In the genomic region with DNA sequence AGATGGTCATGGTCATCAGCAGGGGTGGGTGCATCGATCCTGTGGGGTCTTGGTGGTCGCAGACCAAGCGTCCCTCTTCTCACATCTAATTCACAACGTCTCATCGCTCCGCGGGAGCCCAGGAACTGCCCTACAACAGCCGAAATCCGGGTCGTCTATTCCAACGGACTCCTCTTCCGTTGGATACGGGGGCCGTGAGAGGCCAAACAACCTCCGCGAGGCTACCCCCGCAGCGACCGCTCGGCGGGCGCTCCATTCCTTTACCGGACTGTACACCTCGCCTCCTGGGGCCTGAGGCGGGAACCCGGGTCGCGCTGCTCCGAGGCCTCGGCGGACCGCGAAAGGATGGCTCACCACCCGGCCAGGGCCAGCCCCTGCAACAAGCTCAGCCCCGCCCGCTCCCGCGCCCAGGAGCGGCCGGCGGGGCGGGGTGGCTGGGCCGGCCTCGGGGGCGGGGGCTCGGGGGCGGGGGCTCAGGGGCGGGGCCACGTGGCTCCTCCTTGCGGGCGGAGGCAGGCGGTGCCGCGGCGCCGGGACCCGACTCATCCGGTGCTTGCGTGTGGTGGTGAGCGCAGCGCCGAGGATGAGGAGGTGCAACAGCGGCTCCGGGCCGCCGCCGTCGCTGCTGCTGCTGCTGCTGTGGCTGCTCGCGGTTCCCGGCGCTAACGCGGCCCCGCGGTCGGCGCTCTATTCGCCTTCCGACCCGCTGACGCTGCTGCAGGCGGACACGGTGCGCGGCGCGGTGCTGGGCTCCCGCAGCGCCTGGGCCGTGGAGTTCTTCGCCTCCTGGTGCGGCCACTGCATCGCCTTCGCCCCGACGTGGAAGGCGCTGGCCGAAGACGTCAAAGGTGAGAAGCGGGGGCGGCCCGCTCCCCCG, we compare ENCODE assay signal across 8 cellular contexts. TPM values are rescaled to one million over a fixed set of nuclear protein-coding genes. Genes with fewer than 3 reads are reported as not detected.
DNase-seq lines count a peak whose midpoint lies in the region; ATAC-seq and TF ChIP-seq lines count a peak whose summit lies in the region.

A gene with protein sequence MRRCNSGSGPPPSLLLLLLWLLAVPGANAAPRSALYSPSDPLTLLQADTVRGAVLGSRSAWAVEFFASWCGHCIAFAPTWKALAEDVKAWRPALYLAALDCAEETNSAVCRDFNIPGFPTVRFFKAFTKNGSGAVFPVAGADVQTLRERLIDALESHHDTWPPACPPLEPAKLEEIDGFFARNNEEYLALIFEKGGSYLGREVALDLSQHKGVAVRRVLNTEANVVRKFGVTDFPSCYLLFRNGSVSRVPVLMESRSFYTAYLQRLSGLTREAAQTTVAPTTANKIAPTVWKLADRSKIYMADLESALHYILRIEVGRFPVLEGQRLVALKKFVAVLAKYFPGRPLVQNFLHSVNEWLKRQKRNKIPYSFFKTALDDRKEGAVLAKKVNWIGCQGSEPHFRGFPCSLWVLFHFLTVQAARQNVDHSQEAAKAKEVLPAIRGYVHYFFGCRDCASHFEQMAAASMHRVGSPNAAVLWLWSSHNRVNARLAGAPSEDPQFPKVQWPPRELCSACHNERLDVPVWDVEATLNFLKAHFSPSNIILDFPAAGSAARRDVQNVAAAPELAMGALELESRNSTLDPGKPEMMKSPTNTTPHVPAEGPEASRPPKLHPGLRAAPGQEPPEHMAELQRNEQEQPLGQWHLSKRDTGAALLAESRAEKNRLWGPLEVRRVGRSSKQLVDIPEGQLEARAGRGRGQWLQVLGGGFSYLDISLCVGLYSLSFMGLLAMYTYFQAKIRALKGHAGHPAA (plus strand): TSS at position 545 of the 877 bp plus-strand sequence. CDS start 39 bp downstream, at position 584.

- H3K27ac Mint-ChIP-seq in nephron progenitor cell, result no peak within 1 kb of the TSS
- H3K27ac Mint-ChIP-seq in stimulated activated naive CD8-positive, alpha-beta T cell treated with anti-CD3 and anti-CD28 coated beads, Interleukin-15, amount 100 ng/mL, for 72 hours, result peak within 1 kb of the TSS; percentile 93 to 98

- peak within 1 kb of the TSS; percentile 97 for H3K4me3 Mint-ChIP-seq in nephron progenitor cell
- peak within 1 kb of the TSS; percentile 91 to 99 for H3K4me3 Mint-ChIP-seq in stimulated activated naive CD8-positive, alpha-beta T cell treated with anti-CD3 and anti-CD28 coated beads, Interleukin-15, amount 100 ng/mL, for 72 hours

- H3K4me1 Mint-ChIP-seq in nephron progenitor cell, result peaks cover 41% of the 10 kb centered on the region
- H3K4me1 Mint-ChIP-seq in stimulated activated naive CD8-positive, alpha-beta T cell treated with anti-CD3 and anti-CD28 coated beads, Interleukin-15, amount 100 ng/mL, for 72 hours, result peaks cover 51% of the 10 kb centered on the region

- H3K4me3 ChIP-seq in LNCaP clone FGC (ENCODE audit: low read depth, low read length) (peak within 1 kb of the TSS; percentile 67), fibroblast of the aortic adventitia (ENCODE audit: low read depth, low read length) (peak within 1 kb of the TSS; percentile 94)

- ATAC-seq in stimulated activated naive CD8-positive, alpha-beta T cell treated with anti-CD3 and anti-CD28 coated beads, Interleukin-15, amount 100 ng/mL, for 72 hours, result peak; percentile 95

- no peaks in the 10 kb centered on the region for H3K9me3 Mint-ChIP-seq in nephron progenitor cell
- no peaks in the 10 kb centered on the region for H3K9me3 Mint-ChIP-seq in stimulated activated naive CD8-positive, alpha-beta T cell treated with anti-CD3 and anti-CD28 coated beads, Interleukin-15, amount 100 ng/mL, for 72 hours

- no peaks in the 10 kb centered on the region for H3K36me3 Mint-ChIP-seq in nephron progenitor cell (ENCODE audit: low read depth)

- peaks cover 30% of the 10 kb centered on the region for H3K27me3 Mint-ChIP-seq in nephron progenitor cell (ENCODE audit: low read depth, poor library complexity)
- no peaks in the 10 kb centered on the region for H3K27me3 Mint-ChIP-seq in stimulated activated naive CD8-positive, alpha-beta T cell treated with anti-CD3 and anti-CD28 coated beads, Interleukin-15, amount 100 ng/mL, for 72 hours

- peak; percentile 85 for DNase-seq in ELF-1 (ENCODE audit: low read depth, low spot score)
- DNase-seq in GOT3 (lab: John Stamatoyannopoulos, UW), result peak; percentile 77
- DNase-seq in LNCaP clone FGC (ENCODE audit: low read depth), result peak; percentile 39
- peak; percentile 32 for DNase-seq in SHP77 treated with DMSO at 0.1 percent for 48 hours (lab: John Stamatoyannopoulos, UW)
- peak; percentile 95 for DNase-seq in activated effector memory CD4-positive, alpha-beta T cell treated with anti-CD3 and anti-CD28 coated beads, Interleukin-2, amount 50 U/mL, for 16 hours
- DNase-seq in fibroblast of the aortic adventitia (ENCODE audit: low read depth), result peak; percentile 81
- peak; percentile 89 for DNase-seq in nephron progenitor cell
- peak; percentile 87 to 91 for DNase-seq in stimulated activated naive CD8-positive, alpha-beta T cell treated with anti-CD3 and anti-CD28 coated beads, Interleukin-15, amount 100 ng/mL, for 72 hours

- TF ChIP-seq CTCF in LNCaP clone FGC (IDR thresholded peaks at IDR 0.05; ENCODE audit: control insufficient read depth, extremely low read depth, insufficient read depth) (no peak; the same call in 1 of the 2 replicates), fibroblast of the aortic adventitia (IDR thresholded peaks at IDR 0.05; ENCODE audit: insufficient read depth, low read length) (peak; percentile 2), nephron progenitor cell (IDR thresholded peaks at IDR 0.05) (no peak)

RNA-seq across cellular contexts. Expression of the gene that starts here (rescaled TPM):
- 261 and 1,037 TPM in 2 replicates for total RNA-seq in fibroblast of the aortic adventitia (ENCODE audit: low replicate concordance)

Comparison
In these comparisons a context has a peak if more than half of its experiments do, and no peak if none do; other contexts are left out.
1. Peak in every context shown above with its lines: DNase-seq, ATAC-seq and H3K4me3 ChIP-seq.
2. DNase-seq: peak in every context shown above with its lines; median percentile 95 in activated effector memory CD4-positive, alpha-beta T cell treated with anti-CD3 and anti-CD28 coated beads, Interleukin-2, amount 50 U/mL, for 16 hours; 89 in nephron progenitor cell; 89 in stimulated activated naive CD8-positive, alpha-beta T cell treated with anti-CD3 and anti-CD28 coated beads, Interleukin-15, amount 100 ng/mL, for 72 hours; 85 in ELF-1; 81 in fibroblast of the aortic adventitia; 77 in GOT3; 39 in LNCaP clone FGC; 32 in SHP77 treated with DMSO at 0.1 percent for 48 hours.